ENCODE assay signal across 1 cellular context in the genomic region with DNA sequence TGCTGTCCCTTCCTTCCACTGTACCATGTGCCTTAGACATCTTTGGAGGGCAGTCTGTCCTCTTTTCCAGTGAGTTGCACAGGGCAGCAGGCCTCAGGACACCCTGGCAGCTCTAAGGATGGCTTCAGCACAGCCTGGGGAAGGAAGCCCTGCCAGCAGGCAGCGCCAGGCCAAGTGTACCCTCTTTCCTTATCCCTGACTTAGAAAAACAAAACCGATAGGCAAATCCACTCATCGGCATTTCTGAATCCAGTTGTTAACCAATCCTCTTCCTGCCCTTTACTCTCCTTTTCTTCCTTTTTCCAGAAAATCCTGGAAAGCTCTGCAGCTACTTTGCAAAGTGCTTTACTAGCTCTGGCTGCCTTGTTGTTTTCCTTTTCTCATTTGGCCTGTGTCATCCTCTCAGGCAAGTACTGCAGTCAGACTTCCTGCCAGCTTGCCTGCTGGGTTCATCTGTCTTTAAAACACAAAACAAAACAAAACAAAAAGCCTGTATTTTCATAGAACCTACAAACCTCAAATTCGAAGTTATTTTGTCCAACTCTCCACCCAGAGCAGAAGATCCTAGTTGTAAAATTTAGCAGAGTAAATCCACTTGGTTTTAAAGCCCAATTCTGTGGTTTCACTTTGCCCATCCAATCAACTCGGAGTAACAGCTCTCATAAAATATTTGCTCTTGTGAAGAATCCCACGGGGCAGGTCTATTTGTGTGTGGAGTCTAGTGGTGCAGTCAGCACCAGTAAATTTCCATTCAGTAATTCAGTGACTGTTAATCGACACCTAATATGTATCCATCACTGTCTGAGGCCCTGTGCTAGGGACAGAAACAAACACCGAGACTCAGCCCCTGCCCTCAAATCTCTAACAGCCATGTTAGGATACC.
TF ChIP-seq lines count a peak whose summit lies in the region.

No MANE protein-coding gene starts in this region.

TF ChIP-seq in WTC11, 78 proteins besides CTCF, POLR2A, EP300 and RAD21 (continued from another document):
- TF ChIP-seq, protein P1, sequence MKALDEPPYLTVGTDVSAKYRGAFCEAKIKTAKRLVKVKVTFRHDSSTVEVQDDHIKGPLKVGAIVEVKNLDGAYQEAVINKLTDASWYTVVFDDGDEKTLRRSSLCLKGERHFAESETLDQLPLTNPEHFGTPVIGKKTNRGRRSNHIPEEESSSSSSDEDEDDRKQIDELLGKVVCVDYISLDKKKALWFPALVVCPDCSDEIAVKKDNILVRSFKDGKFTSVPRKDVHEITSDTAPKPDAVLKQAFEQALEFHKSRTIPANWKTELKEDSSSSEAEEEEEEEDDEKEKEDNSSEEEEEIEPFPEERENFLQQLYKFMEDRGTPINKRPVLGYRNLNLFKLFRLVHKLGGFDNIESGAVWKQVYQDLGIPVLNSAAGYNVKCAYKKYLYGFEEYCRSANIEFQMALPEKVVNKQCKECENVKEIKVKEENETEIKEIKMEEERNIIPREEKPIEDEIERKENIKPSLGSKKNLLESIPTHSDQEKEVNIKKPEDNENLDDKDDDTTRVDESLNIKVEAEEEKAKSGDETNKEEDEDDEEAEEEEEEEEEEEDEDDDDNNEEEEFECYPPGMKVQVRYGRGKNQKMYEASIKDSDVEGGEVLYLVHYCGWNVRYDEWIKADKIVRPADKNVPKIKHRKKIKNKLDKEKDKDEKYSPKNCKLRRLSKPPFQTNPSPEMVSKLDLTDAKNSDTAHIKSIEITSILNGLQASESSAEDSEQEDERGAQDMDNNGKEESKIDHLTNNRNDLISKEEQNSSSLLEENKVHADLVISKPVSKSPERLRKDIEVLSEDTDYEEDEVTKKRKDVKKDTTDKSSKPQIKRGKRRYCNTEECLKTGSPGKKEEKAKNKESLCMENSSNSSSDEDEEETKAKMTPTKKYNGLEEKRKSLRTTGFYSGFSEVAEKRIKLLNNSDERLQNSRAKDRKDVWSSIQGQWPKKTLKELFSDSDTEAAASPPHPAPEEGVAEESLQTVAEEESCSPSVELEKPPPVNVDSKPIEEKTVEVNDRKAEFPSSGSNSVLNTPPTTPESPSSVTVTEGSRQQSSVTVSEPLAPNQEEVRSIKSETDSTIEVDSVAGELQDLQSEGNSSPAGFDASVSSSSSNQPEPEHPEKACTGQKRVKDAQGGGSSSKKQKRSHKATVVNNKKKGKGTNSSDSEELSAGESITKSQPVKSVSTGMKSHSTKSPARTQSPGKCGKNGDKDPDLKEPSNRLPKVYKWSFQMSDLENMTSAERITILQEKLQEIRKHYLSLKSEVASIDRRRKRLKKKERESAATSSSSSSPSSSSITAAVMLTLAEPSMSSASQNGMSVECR (CRISPR knock-in tag; IDR thresholded peaks at IDR 0.05; ENCODE audit: borderline replicate concordance) = no peak
- TF ChIP-seq, protein P2, sequence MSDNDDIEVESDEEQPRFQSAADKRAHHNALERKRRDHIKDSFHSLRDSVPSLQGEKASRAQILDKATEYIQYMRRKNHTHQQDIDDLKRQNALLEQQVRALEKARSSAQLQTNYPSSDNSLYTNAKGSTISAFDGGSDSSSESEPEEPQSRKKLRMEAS (CRISPR knock-in tag; IDR thresholded peaks at IDR 0.05) = no peak
- TF ChIP-seq, protein P3, sequence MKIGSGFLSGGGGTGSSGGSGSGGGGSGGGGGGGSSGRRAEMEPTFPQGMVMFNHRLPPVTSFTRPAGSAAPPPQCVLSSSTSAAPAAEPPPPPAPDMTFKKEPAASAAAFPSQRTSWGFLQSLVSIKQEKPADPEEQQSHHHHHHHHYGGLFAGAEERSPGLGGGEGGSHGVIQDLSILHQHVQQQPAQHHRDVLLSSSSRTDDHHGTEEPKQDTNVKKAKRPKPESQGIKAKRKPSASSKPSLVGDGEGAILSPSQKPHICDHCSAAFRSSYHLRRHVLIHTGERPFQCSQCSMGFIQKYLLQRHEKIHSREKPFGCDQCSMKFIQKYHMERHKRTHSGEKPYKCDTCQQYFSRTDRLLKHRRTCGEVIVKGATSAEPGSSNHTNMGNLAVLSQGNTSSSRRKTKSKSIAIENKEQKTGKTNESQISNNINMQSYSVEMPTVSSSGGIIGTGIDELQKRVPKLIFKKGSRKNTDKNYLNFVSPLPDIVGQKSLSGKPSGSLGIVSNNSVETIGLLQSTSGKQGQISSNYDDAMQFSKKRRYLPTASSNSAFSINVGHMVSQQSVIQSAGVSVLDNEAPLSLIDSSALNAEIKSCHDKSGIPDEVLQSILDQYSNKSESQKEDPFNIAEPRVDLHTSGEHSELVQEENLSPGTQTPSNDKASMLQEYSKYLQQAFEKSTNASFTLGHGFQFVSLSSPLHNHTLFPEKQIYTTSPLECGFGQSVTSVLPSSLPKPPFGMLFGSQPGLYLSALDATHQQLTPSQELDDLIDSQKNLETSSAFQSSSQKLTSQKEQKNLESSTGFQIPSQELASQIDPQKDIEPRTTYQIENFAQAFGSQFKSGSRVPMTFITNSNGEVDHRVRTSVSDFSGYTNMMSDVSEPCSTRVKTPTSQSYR (CRISPR knock-in tag; IDR thresholded peaks at IDR 0.05) = no peak
TF ChIP-seq in WTC11: peak in this region for 0.
